15 cellular contexts compared by ENCODE assay signal in genomic region chr14:97179573-97179972, GRCh38.
DNase-seq lines count a peak whose midpoint lies in the region; ATAC-seq, FAIRE-seq and TF ChIP-seq lines count a peak whose summit lies in the region.
"Had no signal": no experiment of that assay in that cellular context is flagged by ENCODE, and none has a peak within 500 bp of the region (broad histone marks: within the 10 kb centered on the region; RNA-seq: fewer than 3 reads in every experiment).

No MANE protein-coding gene starts in this region.

- H3K27ac ChIP-seq in hepatocyte, result no peak overlapping the region
- H3K27ac ChIP-seq: pancreas, SJCRH30, transverse colon had no signal

- no peak overlapping the region for H3K4me2 ChIP-seq in hepatocyte

- 64% methylated on average over 3 of the region's 3 CpGs for WGBS in hepatocyte (ENCODE audit: low lambda C conversion rate, missing lambda C conversion rate)

- no peaks in the 10 kb centered on the region for H3K36me3 ChIP-seq in hepatocyte (replicated peaks; ENCODE audit: insufficient read depth, low read depth)
- H3K36me3 ChIP-seq: pancreas, SJCRH30, transverse colon had no signal

- no peaks in the 10 kb centered on the region for H3K79me2 ChIP-seq in hepatocyte

- H3K36me3 Mint-ChIP-seq in T-helper 17 cell (ENCODE audit: low read depth) (no peaks in the 10 kb centered on the region), CD14-positive monocyte (no peaks in the 10 kb centered on the region)

- no peak overlapping the region for H2AFZ ChIP-seq in hepatocyte

- intact Hi-C loops in CD14-positive monocyte (cut with micrococcal nuclease), result no loop called here

- H3K4me3 ChIP-seq in fibroblast of mammary gland (ENCODE audit: control insufficient read depth, low read depth, low read length) (no peak overlapping the region), hepatocyte (no peak overlapping the region)
- H3K4me3 ChIP-seq: pancreas, SJCRH30, transverse colon had no signal

- H3K4me1 ChIP-seq in hepatocyte (ENCODE audit: insufficient read depth), result no peaks in the 10 kb centered on the region
- H3K4me1 ChIP-seq: pancreas, SJCRH30, transverse colon had no signal

- peak; percentile 38 for DNase-seq in stimulated activated CD4-positive, alpha-beta T cell treated with anti-CD3 and anti-CD28 coated beads, Interleukin-15, amount 100 ng/mL, for 24 hours
- DNase-seq in stimulated activated CD4-positive, alpha-beta T cell treated with anti-CD3 and anti-CD28 coated beads, Interleukin-12 subunit alpha, Interleukin-12 subunit beta, amount 100 ng/mL, for 4 hours, result no peak
- DNase-seq in T-helper 17 cell (no peak), fibroblast of mammary gland (ENCODE audit: low read depth) (peak; percentile 31), hepatocyte (ENCODE audit: low spot score) (no peak), D721Med (ENCODE audit: insufficient read length, low spot score) (no peak), CD14-positive monocyte (ENCODE audit: low spot score) (no peak), hepatic stellate cell (ENCODE audit: low spot score) (no peak)
- DNase-seq: C1 segment of cervical spinal cord, EL, pancreas, transverse colon had no signal

- TF ChIP-seq CTCF in fibroblast of mammary gland (conservative IDR thresholded peaks at IDR 0.05; ENCODE audit: control insufficient read depth, insufficient read depth, low read depth, low read length), result no peak
- no peak for TF ChIP-seq CTCF in hepatocyte (IDR thresholded peaks at IDR 0.05; ENCODE audit: poor library complexity)
- no peak for TF ChIP-seq CTCF in D721Med (IDR thresholded peaks at IDR 0.05; ENCODE audit: insufficient read depth, missing control alignments)
- no peak for TF ChIP-seq CTCF in CD14-positive monocyte (IDR thresholded peaks at IDR 0.05)

- H3K4me1 Mint-ChIP-seq in T-helper 17 cell, result peaks cover 14% of the 10 kb centered on the region
- H3K4me1 Mint-ChIP-seq in CD14-positive monocyte, result no peaks in the 10 kb centered on the region

- H4K20me1 ChIP-seq in hepatocyte (ENCODE audit: insufficient read depth, poor library complexity, severe bottlenecking), result no peaks in the 10 kb centered on the region

- H3K4me3 Mint-ChIP-seq in T-helper 17 cell (no peak overlapping the region), CD14-positive monocyte (no peak overlapping the region)

- H3K9me3 Mint-ChIP-seq in CD14-positive monocyte, result peaks cover 0 to 13% (median 3%) of the 10 kb centered on the region in 7 donors

- FAIRE-seq in D721Med (lab: Jason Lieb, UNC), result no peak
- FAIRE-seq: endometrium, pancreas, TTC549 had no signal

- H3K9me3 ChIP-seq in T-helper 17 cell (ENCODE audit: control insufficient read depth, low read length, poor library complexity, severe bottlenecking) (no peaks in the 10 kb centered on the region), hepatocyte (ENCODE audit: low read depth) (no peaks in the 10 kb centered on the region)
- H3K9me3 ChIP-seq: pancreas, SJCRH30, transverse colon had no signal

- H3K27me3 ChIP-seq in hepatocyte, result no peaks in the 10 kb centered on the region
- H3K27me3 ChIP-seq: SJCRH30, transverse colon had no signal

- H3K9me2 ChIP-seq in hepatocyte (replicated peaks; ENCODE audit: insufficient read depth), result no peaks in the 10 kb centered on the region

- no peak overlapping the region for H3K27ac Mint-ChIP-seq in T-helper 17 cell
- peak overlapping the region in 2 of 7 donors; percentile 1 to 38 for H3K27ac Mint-ChIP-seq in CD14-positive monocyte

- H3K27me3 Mint-ChIP-seq in T-helper 17 cell (peaks cover 4% of the 10 kb centered on the region), CD14-positive monocyte (ENCODE audit: low read depth in 3 of 3) (peaks cover 3 to 14% (median 7%) of the 10 kb centered on the region in 3 donors)

- peak; percentile 27 for ATAC-seq in T-helper 17 cell
- ATAC-seq: pancreas had no signal

Comparison
In these comparisons a context has a peak if more than half of its experiments do, and no peak if none do; other contexts are left out.
1. DNase-seq: peak in stimulated activated CD4-positive, alpha-beta T cell treated with anti-CD3 and anti-CD28 coated beads, Interleukin-15, amount 100 ng/mL, for 24 hours (single experiment) and fibroblast of mammary gland (single experiment); none in stimulated activated CD4-positive, alpha-beta T cell treated with anti-CD3 and anti-CD28 coated beads, Interleukin-12 subunit alpha, Interleukin-12 subunit beta, amount 100 ng/mL, for 4 hours (single experiment), T-helper 17 cell (0 of 3), hepatocyte (single experiment), D721Med (single experiment), CD14-positive monocyte (single experiment) and hepatic stellate cell (single experiment).